Comparison of ENCODE assay signal across 19 cellular contexts in the genomic region with DNA sequence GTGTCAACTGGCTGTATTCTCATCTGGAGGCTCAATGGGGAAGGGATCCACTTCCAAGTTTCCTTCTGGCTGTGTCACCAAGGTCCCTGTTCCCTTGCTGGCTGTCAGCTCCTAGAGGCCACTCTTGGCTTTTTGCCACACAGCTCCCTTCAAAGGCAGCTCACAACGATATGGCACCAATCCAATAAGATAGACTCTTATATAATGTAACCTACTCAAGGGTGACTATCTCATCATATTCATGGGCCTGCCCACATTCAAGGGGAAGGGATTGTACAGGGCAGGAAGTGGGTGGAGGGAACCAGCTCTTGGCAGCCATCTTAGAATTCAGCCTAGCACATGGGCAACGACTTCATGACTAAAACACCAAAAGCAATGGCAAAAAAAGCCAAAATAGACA.
"Had no signal": no experiment of that assay in that cellular context is flagged by ENCODE, and none has a peak within 500 bp of the region (broad histone marks: within the 10 kb centered on the region; RNA-seq: fewer than 3 reads in every experiment).

No MANE protein-coding gene starts in this region.

- H3K4me3 Mint-ChIP-seq: activated naive CD4-positive, alpha-beta T cell treated with anti-CD3 and anti-CD28 coated beads for 36 hours; activated naive CD8-positive, alpha-beta T cell treated with anti-CD3 and anti-CD28 coated beads, Interleukin-2, amount 50 U/mL, for 24 hours; activated T-helper 17 cell treated with anti-CD3 and anti-CD28 coated beads, Interleukin-2, amount 50 U/mL, for 72 hours; memory B cell had no signal

- H3K36me3 Mint-ChIP-seq: memory B cell had no signal

- H3K27ac ChIP-seq: neutrophil, parathyroid adenoma had no signal

- ATAC-seq: activated naive CD8-positive, alpha-beta T cell treated with anti-CD3 and anti-CD28 coated beads, Interleukin-2, amount 50 U/mL, for 24 hours; activated T-helper 17 cell treated with anti-CD3 and anti-CD28 coated beads, Interleukin-2, amount 50 U/mL, for 72 hours; left ventricle myocardium superior; mucosa of descending colon; naive thymus-derived CD4-positive, alpha-beta T cell had no signal

- H3K27ac Mint-ChIP-seq: activated naive CD4-positive, alpha-beta T cell treated with anti-CD3 and anti-CD28 coated beads for 36 hours; activated naive CD8-positive, alpha-beta T cell treated with anti-CD3 and anti-CD28 coated beads, Interleukin-2, amount 50 U/mL, for 24 hours; activated T-helper 17 cell treated with anti-CD3 and anti-CD28 coated beads, Interleukin-2, amount 50 U/mL, for 72 hours; memory B cell had no signal

- H3K27me3 ChIP-seq: neutrophil had no signal

- DNase-seq: activated CD4-positive, CD25-positive, alpha-beta regulatory T cell treated with anti-CD3 and anti-CD28 coated beads, Interleukin-2, amount 50 U/mL, for 72 hours; activated naive CD4-positive, alpha-beta T cell treated with anti-CD3 and anti-CD28 coated beads for 36 hours; activated naive CD8-positive, alpha-beta T cell treated with anti-CD3 and anti-CD28 coated beads, Interleukin-2, amount 50 U/mL, for 24 hours; aorta; cortex of kidney; effector CD8-positive, alpha-beta T cell; foreskin fibroblast; glutamatergic neuron; hypothalamus; left ventricle myocardium superior; mucosa of descending colon; naive thymus-derived CD4-positive, alpha-beta T cell; stimulated activated CD4-positive, alpha-beta T cell treated with anti-CD3 and anti-CD28 coated beads, Interleukin-12 subunit alpha, Interleukin-12 subunit beta, amount 100 ng/mL, for 4 hours; stimulated activated CD4-positive, alpha-beta T cell treated with anti-CD3 and anti-CD28 coated beads, Interleukin-2, amount 100 ng/mL, for 24 hours had no signal

- H3K4me3 ChIP-seq: mucosa of descending colon had no signal

- H3K79me2 ChIP-seq: parathyroid adenoma had no signal

- H3K9me3 ChIP-seq: mucosa of descending colon, neutrophil had no signal

- FAIRE-seq: endothelial cell of umbilical vein had no signal

- H2AFZ ChIP-seq: parathyroid adenoma had no signal

- H3K36me3 ChIP-seq: neutrophil had no signal

- H3K4me1 Mint-ChIP-seq: activated naive CD8-positive, alpha-beta T cell treated with anti-CD3 and anti-CD28 coated beads, Interleukin-2, amount 50 U/mL, for 24 hours; activated T-helper 17 cell treated with anti-CD3 and anti-CD28 coated beads, Interleukin-2, amount 50 U/mL, for 72 hours; memory B cell had no signal

- H3K4me1 ChIP-seq: parathyroid adenoma had no signal

- H3K9ac ChIP-seq: parathyroid adenoma had no signal

- H3K27me3 Mint-ChIP-seq: activated naive CD8-positive, alpha-beta T cell treated with anti-CD3 and anti-CD28 coated beads, Interleukin-2, amount 50 U/mL, for 24 hours had no signal
